8 cellular contexts compared by ENCODE assay signal in genomic region chr12:112419269-112420133, GRCh38. TPM values are rescaled to one million over a fixed set of nuclear protein-coding genes. Genes with fewer than 3 reads are reported as not detected.
DNase-seq lines count a peak whose midpoint lies in the region; ATAC-seq, FAIRE-seq and TF ChIP-seq lines count a peak whose summit lies in the region.

No MANE protein-coding gene starts in this region.

- no peaks in the 10 kb centered on the region for H3K27me3 ChIP-seq in endothelial cell of umbilical vein (ENCODE audit: control insufficient read depth in 2 of 2, insufficient read depth in 2 of 2, low read length in 2 of 2)

- H3K4me3 Mint-ChIP-seq in T-helper 17 cell: peak overlapping the region; percentile 87

- H3K36me3 Mint-ChIP-seq in T-helper 17 cell (ENCODE audit: low read depth): peaks cover 5% of the 10 kb centered on the region

- H3K27ac Mint-ChIP-seq in T-helper 17 cell: peak overlapping the region; percentile 97

- intact Hi-C loops in endothelial cell of umbilical vein (cut with micrococcal nuclease): loop anchor here (10.0 kb wide), 1 partner anchor 575 kb away; the partner anchor contains the start of gene MAPKAPK5
- intact Hi-C loops in mucosa of descending colon (cut with DNase I, micrococcal nuclease): no loop called here

- H3K4me1 ChIP-seq in endothelial cell of umbilical vein (ENCODE audit: control insufficient read depth, extremely low read depth, insufficient read depth, low read length) (peaks cover 21% of the 10 kb centered on the region), mucosa of descending colon (ENCODE audit: low read depth) (peaks cover 18% of the 10 kb centered on the region), urinary bladder (ENCODE audit: insufficient read depth) (peaks cover 4% of the 10 kb centered on the region)

- TF ChIP-seq POLR2A in GM18505 (IDR thresholded peaks at IDR 0.05; ENCODE audit: borderline replicate concordance, extremely low read depth, insufficient read depth, insufficient read length): no peak
- peak; percentile 2 for TF ChIP-seq POLR2A in endothelial cell of umbilical vein (IDR thresholded peaks at IDR 0.05; ENCODE audit: low read depth, low read length)

- no peaks in the 10 kb centered on the region for H3K9me1 ChIP-seq in endothelial cell of umbilical vein (replicated peaks; ENCODE audit: control insufficient read depth, extremely low read depth, insufficient read depth, low read length)

- H3K27me3 Mint-ChIP-seq in T-helper 17 cell: no peaks in the 10 kb centered on the region

- peak overlapping the region; percentile 47 to 98 (median 78) for H3K4me3 ChIP-seq in endothelial cell of umbilical vein (replicated peaks in 1 of 3; ENCODE audit: insufficient read depth in 1 of 3, low read depth in 1 of 3, low read length in 3 of 3)
- H3K4me3 ChIP-seq in mucosa of descending colon: peak overlapping the region; percentile 93
- peak overlapping the region; percentile 90 for H3K4me3 ChIP-seq in urinary bladder (ENCODE audit: low read depth, low read length)

- H3K79me2 ChIP-seq in endothelial cell of umbilical vein (ENCODE audit: control insufficient read depth, insufficient read depth, low read length): peaks cover 54% of the 10 kb centered on the region

- H3K9me3 ChIP-seq in T-helper 17 cell (ENCODE audit: control insufficient read depth, low read length, poor library complexity, severe bottlenecking): no peaks in the 10 kb centered on the region
- no peaks in the 10 kb centered on the region for H3K9me3 ChIP-seq in endothelial cell of umbilical vein (replicated peaks; ENCODE audit: control insufficient read depth, insufficient read depth, low read length)
- no peaks in the 10 kb centered on the region for H3K9me3 ChIP-seq in mucosa of descending colon

- no peaks in the 10 kb centered on the region for H3K36me3 ChIP-seq in endothelial cell of umbilical vein (ENCODE audit: control insufficient read depth in 2 of 2, extremely low read depth in 1 of 2, insufficient read depth in 2 of 2, low read length in 2 of 2)
- H3K36me3 ChIP-seq in mucosa of descending colon (ENCODE audit: low read depth): no peaks in the 10 kb centered on the region
- no peaks in the 10 kb centered on the region for H3K36me3 ChIP-seq in urinary bladder (ENCODE audit: insufficient read depth)

- dilution Hi-C loops in endothelial cell of umbilical vein (cut with MboI; ENCODE audit: extremely low pct_ligation_motif_present, low sequenced_read_pairs): no loop called here

- TF ChIP-seq CTCF in endothelial cell of umbilical vein (IDR thresholded peaks at IDR 0.05; ENCODE audit: extremely low read depth in 1 of 2, insufficient read depth in 1 of 2, low read depth in 1 of 2, low read length in 2 of 2) (no peak), mucosa of descending colon (IDR thresholded peaks at IDR 0.05) (no peak)

- DNase-seq in AG08395 (ENCODE audit: low spot score): peak; percentile 87
- DNase-seq in T-helper 17 cell: peak in 1 of 3 donors; percentile 56
- peak; percentile 75 for DNase-seq in endothelial cell of umbilical vein (ENCODE audit: low read depth, low spot score)
- DNase-seq in mucosa of descending colon: peak in 2 of 3 donors; percentile 52 to 74
- no peak for DNase-seq in D341Med (ENCODE audit: low spot score)

- H4K20me1 ChIP-seq in endothelial cell of umbilical vein (replicated peaks; ENCODE audit: control insufficient read depth, extremely low read depth, insufficient read depth, low read length): peaks cover 10% of the 10 kb centered on the region

- TSS peak; percentile 46 for BruUV-seq in endothelial cell of umbilical vein (replicated peaks; lab: Mats Ljungman, UMichigan)

- peak overlapping the region; percentile 98 for H3K4me2 ChIP-seq in endothelial cell of umbilical vein (ENCODE audit: insufficient read depth, low read length)

- peak; percentile 79 for FAIRE-seq in endothelial cell of umbilical vein (lab: Jason Lieb, UNC)

- CTCF ChIA-PET in endothelial cell of umbilical vein (lab: Charles Lee): no interaction called here

- peaks cover 31% of the 10 kb centered on the region for H3K4me1 Mint-ChIP-seq in T-helper 17 cell

- ATAC-seq in GM18505 (IDR thresholded peaks at IDR 0.05; ENCODE audit: unreplicated experiment): peak; percentile 52
- peak; percentile 3 for ATAC-seq in HG03520 (IDR thresholded peaks at IDR 0.05; ENCODE audit: unreplicated experiment)
- peak; percentile 60 for ATAC-seq in T-helper 17 cell
- ATAC-seq in mucosa of descending colon: peak; percentile 73

- 3% methylated on average over 34 of the region's 34 CpGs for WGBS in urinary bladder

- POLR2A ChIA-PET in endothelial cell of umbilical vein (lab: Charles Lee): no interaction called here

- H2AFZ ChIP-seq in endothelial cell of umbilical vein (ENCODE audit: low read depth, low read length): peak overlapping the region; percentile 39

- peak overlapping the region; percentile 98 for H3K9ac ChIP-seq in endothelial cell of umbilical vein (replicated peaks; ENCODE audit: extremely low read depth, insufficient read depth, low read length)

- H3K27ac ChIP-seq in endothelial cell of umbilical vein (ENCODE audit: insufficient read depth, low read depth, low read length) (peak overlapping the region; percentile 91), urinary bladder (ENCODE audit: low read depth) (peak overlapping the region; percentile 99)

TF ChIP-seq in endothelial cell of umbilical vein, 7 proteins besides CTCF, POLR2A, EP300 and RAD21:
- TF ChIP-seq FOS (IDR thresholded peaks at IDR 0.05; ENCODE audit: borderline replicate concordance, insufficient read depth, low read length): no peak
- no peak for TF ChIP-seq POLR2AphosphoS5 (IDR thresholded peaks at IDR 0.05; ENCODE audit: insufficient read depth, low read depth, low read length)
- TF ChIP-seq GATA2 (IDR thresholded peaks at IDR 0.05; ENCODE audit: insufficient read depth, insufficient read length, low read depth, low read length): no peak
- TF ChIP-seq, protein P1, sequence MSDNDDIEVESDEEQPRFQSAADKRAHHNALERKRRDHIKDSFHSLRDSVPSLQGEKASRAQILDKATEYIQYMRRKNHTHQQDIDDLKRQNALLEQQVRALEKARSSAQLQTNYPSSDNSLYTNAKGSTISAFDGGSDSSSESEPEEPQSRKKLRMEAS (IDR thresholded peaks at IDR 0.05; ENCODE audit: insufficient read depth, insufficient read length): no peak
- TF ChIP-seq EZH2 (IDR thresholded peaks at IDR 0.05; ENCODE audit: borderline replicate concordance, low read depth, low read length, severe bottlenecking): no peak
- no peak for TF ChIP-seq MYC (IDR thresholded peaks at IDR 0.05; ENCODE audit: low read depth, low read length)
- TF ChIP-seq JUN (IDR thresholded peaks at IDR 0.05; ENCODE audit: borderline replicate concordance, insufficient read depth, insufficient read length, low read depth): no peak
TF ChIP-seq in endothelial cell of umbilical vein: peak in this region for 0.

RNA-seq across cellular contexts. Expression of gene PTPN11, which starts 0.8 kb away (rescaled TPM):
- 10 to 100 TPM; 53.5 to 53.7 TPM for total RNA-seq in T-helper 17 cell
- total RNA-seq in endothelial cell of umbilical vein: 104 and 107 TPM in 2 replicates
- 22.4 and 36.5 TPM in 2 replicates for polyA plus RNA-seq in endothelial cell of umbilical vein
- 38.5 and 42.5 TPM in 2 replicates for polyA plus RNA-seq in endothelial cell of umbilical vein (2011; cell fraction: cytosol; rRNA removed)
- polyA plus RNA-seq in endothelial cell of umbilical vein (2011; cell fraction: nucleus; rRNA removed): 34.1 and 44.1 TPM in 2 replicates
- 64.9 and 86.2 TPM in 2 replicates for polyA plus RNA-seq in endothelial cell of umbilical vein (2012)
- 66.6 and 71.7 TPM in 2 replicates for polyA minus RNA-seq in endothelial cell of umbilical vein
- 70.4 TPM for polyA minus RNA-seq in endothelial cell of umbilical vein (2011; cell fraction: cytosol; rRNA and poly(A)+ RNA removed)
- 24.0 and 30.3 TPM in 2 replicates for polyA minus RNA-seq in endothelial cell of umbilical vein (2011; cell fraction: nucleus; rRNA and poly(A)+ RNA removed)
- total RNA-seq in mucosa of descending colon: 100 to 1,000 TPM in 1 of 3 donors, 10 to 100 TPM in 2; 53.5 to 118 (median 70.7) TPM
- total RNA-seq in urinary bladder: 68.2 TPM
- polyA plus RNA-seq in urinary bladder: 65.7 TPM

RNA-seq across cellular contexts. Expression of gene RPL6, which starts 10.1 kb away (rescaled TPM):
- total RNA-seq in T-helper 17 cell: 1,000 to 10,000 TPM; 1,682 to 1,686 TPM
- 1,359 and 1,385 TPM in 2 replicates for total RNA-seq in endothelial cell of umbilical vein
- polyA plus RNA-seq in endothelial cell of umbilical vein: 773 and 998 TPM in 2 replicates
- 2,036 and 2,074 TPM in 2 replicates for polyA plus RNA-seq in endothelial cell of umbilical vein (2011; cell fraction: cytosol; rRNA removed)
- 552 and 631 TPM in 2 replicates for polyA plus RNA-seq in endothelial cell of umbilical vein (2011; cell fraction: nucleus; rRNA removed)
- 2,142 and 2,144 TPM in 2 replicates for polyA plus RNA-seq in endothelial cell of umbilical vein (2012)
- polyA minus RNA-seq in endothelial cell of umbilical vein: 289 and 336 TPM in 2 replicates
- polyA minus RNA-seq in endothelial cell of umbilical vein (2011; cell fraction: cytosol; rRNA and poly(A)+ RNA removed): 430 TPM
- 80.6 and 105 TPM in 2 replicates for polyA minus RNA-seq in endothelial cell of umbilical vein (2011; cell fraction: nucleus; rRNA and poly(A)+ RNA removed)
- total RNA-seq in mucosa of descending colon: 100 to 1,000 TPM; 860 to 921 (median 894) TPM
- total RNA-seq in urinary bladder: 1,317 TPM
- polyA plus RNA-seq in urinary bladder: 1,643 TPM

RNA-seq across cellular contexts. Expression of gene HECTD4, which starts 37.3 kb away (rescaled TPM):
- total RNA-seq in T-helper 17 cell: 10 to 100 TPM; 54.3 to 60.9 TPM
- 38.8 and 47.7 TPM in 2 replicates for total RNA-seq in endothelial cell of umbilical vein
- polyA plus RNA-seq in endothelial cell of umbilical vein: 9.7 and 11.1 TPM in 2 replicates
- 8.8 and 10.2 TPM in 2 replicates for polyA plus RNA-seq in endothelial cell of umbilical vein (2011; cell fraction: cytosol; rRNA removed)
- 58.1 and 58.5 TPM in 2 replicates for polyA plus RNA-seq in endothelial cell of umbilical vein (2011; cell fraction: nucleus; rRNA removed)
- polyA plus RNA-seq in endothelial cell of umbilical vein (2012): 18.0 and 23.4 TPM in 2 replicates
- 55.3 and 58.0 TPM in 2 replicates for polyA minus RNA-seq in endothelial cell of umbilical vein
- 19.2 TPM for polyA minus RNA-seq in endothelial cell of umbilical vein (2011; cell fraction: cytosol; rRNA and poly(A)+ RNA removed)
- polyA minus RNA-seq in endothelial cell of umbilical vein (2011; cell fraction: nucleus; rRNA and poly(A)+ RNA removed): 97.5 and 125 TPM in 2 replicates
- total RNA-seq in mucosa of descending colon: 10 to 100 TPM; 57.0 to 75.5 (median 59.7) TPM
- total RNA-seq in urinary bladder: 87.2 TPM
- 8.6 TPM for polyA plus RNA-seq in urinary bladder

Comparison
In these comparisons a context has a peak if more than half of its experiments do, and no peak if none do; other contexts are left out.
1. ATAC-seq: peak in every context shown above with its lines; median percentile 73 in mucosa of descending colon; 60 in T-helper 17 cell; 52 in GM18505; 3 in HG03520.